ENCODE assay signal across 23 cellular contexts in genomic region chr12:110310754-110311153, GRCh38. TPM values are rescaled to one million over a fixed set of nuclear protein-coding genes. Genes with fewer than 3 reads are reported as not detected.
A peak's percentile ranks its signal among the peaks of the same experiment; 100 is the strongest.
DNase-seq lines count a peak whose midpoint lies in the region; ATAC-seq and TF ChIP-seq lines count a peak whose summit lies in the region.
"Had no signal": no experiment of that assay in that cellular context is flagged by ENCODE, and none has a peak within 500 bp of the region (broad histone marks: within the 10 kb centered on the region; RNA-seq: fewer than 3 reads in every experiment).

No MANE protein-coding gene starts in this region.

- H3K4me1 ChIP-seq in PC-3 (ENCODE audit: insufficient read depth, low read length) (peaks cover 45% of the 10 kb centered on the region), osteoblast (ENCODE audit: insufficient read depth, low read length) (peaks cover 28% of the 10 kb centered on the region), GM23338 (ENCODE audit: insufficient read depth) (no peaks in the 10 kb centered on the region)

- H3F3A ChIP-seq in PC-3 (ENCODE audit: low read length, unreplicated experiment), result no peaks in the 10 kb centered on the region
- peaks cover 6% of the 10 kb centered on the region; the same call in 1 of the 2 replicates for H3F3A ChIP-seq in GM23338 (replicated peaks; ENCODE audit: low read depth)

- H3K27me3 Mint-ChIP-seq in activated CD4-positive, alpha-beta T cell treated with anti-CD3 and anti-CD28 coated beads, Interleukin-2, amount 10 ng/mL, durations not matched to agents 7 days and 5 days, result no peaks in the 10 kb centered on the region
- H3K27me3 Mint-ChIP-seq in GM23338 (ENCODE audit: insufficient read depth, low read depth, poor library complexity), result peaks cover 9% of the 10 kb centered on the region
- H3K27me3 Mint-ChIP-seq: central memory CD8-positive, alpha-beta T cell; progenitor cell of endocrine pancreas had no signal

- H3K4me1 Mint-ChIP-seq in activated CD4-positive, alpha-beta T cell treated with anti-CD3 and anti-CD28 coated beads, Interleukin-2, amount 10 ng/mL, durations not matched to agents 7 days and 5 days, result peaks cover 57% of the 10 kb centered on the region
- H3K4me1 Mint-ChIP-seq in GM23338, result no peaks in the 10 kb centered on the region; the same call in 2 of the 3 replicates

- H3K79me2 ChIP-seq in PC-3 (ENCODE audit: low read length), result peaks cover 99% of the 10 kb centered on the region
- peaks cover 85% of the 10 kb centered on the region for H3K79me2 ChIP-seq in osteoblast (ENCODE audit: insufficient read depth, low read length)
- peaks cover 99% of the 10 kb centered on the region for H3K79me2 ChIP-seq in GM23338 (replicated peaks; ENCODE audit: insufficient read depth)

- POLR2A ChIA-PET in activated CD4-positive, alpha-beta T cell treated with anti-CD3 and anti-CD28 coated beads, Interleukin-2, amount 10 ng/mL, durations not matched to agents 7 days and 5 days (lab: Charles Lee), result no interaction called here
- POLR2A ChIA-PET in PC-3 (lab: Charles Lee; ENCODE audit: unreplicated experiment), result interaction anchor here (0.7 kb wide), 1 partner anchor 207 kb away, joined by 4 read pairs; no protein-coding TSS in a partner anchor

- no peak for ATAC-seq in PC-3
- ATAC-seq in GM23338, result no peak

- intact Hi-C loops in PC-3 (cut with micrococcal nuclease), result no loop called here

- peak overlapping the region; percentile 9 for H3K27ac Mint-ChIP-seq in activated CD4-positive, alpha-beta T cell treated with anti-CD3 and anti-CD28 coated beads, Interleukin-2, amount 10 ng/mL, durations not matched to agents 7 days and 5 days
- no peak overlapping the region for H3K27ac Mint-ChIP-seq in GM23338
- H3K27ac Mint-ChIP-seq: progenitor cell of endocrine pancreas had no signal

- no peak overlapping the region for H3K4me3 ChIP-seq in PC-3 (ENCODE audit: low read length)
- no peak overlapping the region for H3K4me3 ChIP-seq in epithelial cell of esophagus (ENCODE audit: low read length)
- H3K4me3 ChIP-seq in osteoblast (ENCODE audit: insufficient read depth, low read length), result no peak overlapping the region
- no peak overlapping the region for H3K4me3 ChIP-seq in GM23338
- H3K4me3 ChIP-seq: BLaER1 treated with 17β-estradiol and CSF1 and Interleukin-3, amounts not matched to agents 10 nM and 100 nM; skin epidermis had no signal

- CTCF ChIA-PET in activated CD4-positive, alpha-beta T cell treated with anti-CD3 and anti-CD28 coated beads, Interleukin-2, amount 10 ng/mL, durations not matched to agents 7 days and 5 days (lab: Charles Lee), result interaction anchor here (1.1 to 4.3 kb wide), 2 partner anchors 10 to 13 kb away, joined by 3 to 18 read pairs; no protein-coding TSS in a partner anchor
- CTCF ChIA-PET in PC-3 (lab: Charles Lee), result no interaction called here

- no peak for TF ChIP-seq CTCF in PC-3 (conservative IDR thresholded peaks at IDR 0.05; ENCODE audit: low read depth, low read length)
- TF ChIP-seq CTCF in epithelial cell of esophagus (IDR thresholded peaks at IDR 0.05; ENCODE audit: insufficient read depth, low read depth, low read length, missing control alignments), result no peak
- TF ChIP-seq CTCF in osteoblast (IDR thresholded peaks at IDR 0.05; ENCODE audit: extremely low read depth, low read depth, low read length), result no peak
- no peak for TF ChIP-seq CTCF in GM23338 (conservative IDR thresholded peaks at IDR 0.05; ENCODE audit: low read depth in 2 of 2)

- H4K20me1 ChIP-seq in PC-3 (ENCODE audit: low read length) (peaks cover 52% of the 10 kb centered on the region), osteoblast (ENCODE audit: insufficient read depth, low read length) (peaks cover 34% of the 10 kb centered on the region), GM23338 (replicated peaks; ENCODE audit: insufficient read depth) (peaks cover 69% of the 10 kb centered on the region)

- H3K4me2 ChIP-seq in PC-3 (ENCODE audit: low read length) (no peak overlapping the region), osteoblast (ENCODE audit: insufficient read depth, low read length) (no peak overlapping the region), GM23338 (no peak overlapping the region)
- H3K4me2 ChIP-seq: SK-N-SH had no signal

- H3K9me3 ChIP-seq in PC-3 (ENCODE audit: low read length) (no peaks in the 10 kb centered on the region), osteoblast (ENCODE audit: low read depth, low read length) (no peaks in the 10 kb centered on the region)
- H3K9me3 ChIP-seq: BLaER1 treated with 17β-estradiol and CSF1 and Interleukin-3, amounts not matched to agents 10 nM and 100 nM; SK-N-SH had no signal

- peaks cover 61% of the 10 kb centered on the region for H3K36me3 Mint-ChIP-seq in activated CD4-positive, alpha-beta T cell treated with anti-CD3 and anti-CD28 coated beads, Interleukin-2, amount 10 ng/mL, durations not matched to agents 7 days and 5 days (ENCODE audit: low read depth)
- H3K36me3 Mint-ChIP-seq in GM23338 (ENCODE audit: low read depth), result peaks cover 53% of the 10 kb centered on the region

- no peak overlapping the region for H3K4me3 Mint-ChIP-seq in activated CD4-positive, alpha-beta T cell treated with anti-CD3 and anti-CD28 coated beads, Interleukin-2, amount 10 ng/mL, durations not matched to agents 7 days and 5 days
- no peak overlapping the region for H3K4me3 Mint-ChIP-seq in GM23338
- H3K4me3 Mint-ChIP-seq: central memory CD8-positive, alpha-beta T cell had no signal

- TSS peak; percentile 13 for BruUV-seq in PC-3 (replicated peaks; lab: Mats Ljungman, UMichigan)

- no peak overlapping the region for H3K9ac ChIP-seq in PC-3 (ENCODE audit: low read length)
- H3K9ac ChIP-seq: BLaER1 treated with 17β-estradiol and CSF1 and Interleukin-3, amounts not matched to agents 10 nM and 100 nM; SK-N-SH had no signal

- no peak for DNase-seq in activated CD4-positive, alpha-beta T cell treated with anti-CD3 and anti-CD28 coated beads, Interleukin-2, amount 10 ng/mL, durations not matched to agents 7 days and 5 days
- DNase-seq in activated CD4-positive, alpha-beta T cell treated with anti-CD3 and anti-CD28 coated beads, Interleukin-2, amount 50 U/mL, for 48 hours, result no peak
- DNase-seq in PC-3, result no peak
- DNase-seq in epithelial cell of esophagus (ENCODE audit: low read depth), result peak; percentile 41
- no peak for DNase-seq in osteoblast (ENCODE audit: insufficient read length, low spot score, missing footprints)
- DNase-seq in GM23338 (ENCODE audit: low spot score), result no peak
- DNase-seq in stimulated activated CD4-positive, alpha-beta T cell treated with anti-CD3 and anti-CD28 coated beads, Interleukin-4, amount 100 ng/mL, for 1 hour, result no peak
- no peak for DNase-seq in NCI-H2227 (lab: John Stamatoyannopoulos, UW; ENCODE audit: unreplicated experiment)
- DNase-seq: 8988T; activated T-cell treated with anti-CD3 and anti-CD28 coated beads, Interleukin-2, amount 50 U/mL, for 1 hour; effector CD8-positive, alpha-beta T cell; GF-D8; KG1; NCI-H1092; NCI-H2081 treated with DMSO at 0.1 percent for 48 hours; NCI-H748 treated with DMSO at 0.1 percent for 48 hours; SK-N-SH; stimulated activated CD4-positive, alpha-beta T cell treated with anti-CD3 and anti-CD28 coated beads, Interleukin-4, amount 100 ng/mL, for 4 hours; substantia nigra had no signal

- H3K27ac ChIP-seq in PC-3 (ENCODE audit: low read length), result no peak overlapping the region
- peak overlapping the region; percentile 55 for H3K27ac ChIP-seq in osteoblast (ENCODE audit: low read depth, low read length)
- no peak overlapping the region; the same call in 1 of the 2 replicates for H3K27ac ChIP-seq in GM23338 (ENCODE audit: low read depth)

- H3K27me3 ChIP-seq in PC-3 (ENCODE audit: low read length) (no peaks in the 10 kb centered on the region), osteoblast (ENCODE audit: insufficient read depth, low read length) (no peaks in the 10 kb centered on the region), GM23338 (ENCODE audit: insufficient read depth) (no peaks in the 10 kb centered on the region)
- H3K27me3 ChIP-seq: BLaER1 treated with 17β-estradiol and CSF1 and Interleukin-3, amounts not matched to agents 10 nM and 100 nM had no signal

- H2AFZ ChIP-seq in PC-3 (ENCODE audit: low read length) (no peak overlapping the region), osteoblast (ENCODE audit: low read length) (no peak overlapping the region), GM23338 (no peak overlapping the region)

- H3K9me2 ChIP-seq in PC-3 (replicated peaks; ENCODE audit: low read length) (no peaks in the 10 kb centered on the region), GM23338 (ENCODE audit: insufficient read depth) (no peaks in the 10 kb centered on the region)
- H3K9me2 ChIP-seq: SK-N-SH had no signal

- H3K36me3 ChIP-seq in PC-3 (ENCODE audit: low read depth, low read length) (peaks cover 55% of the 10 kb centered on the region), osteoblast (ENCODE audit: insufficient read depth, low read length) (peaks cover 29% of the 10 kb centered on the region), GM23338 (ENCODE audit: insufficient read depth) (peaks cover 3% of the 10 kb centered on the region; the same call in 1 of the 2 replicates)

- no peaks in the 10 kb centered on the region for H3K9me3 Mint-ChIP-seq in activated CD4-positive, alpha-beta T cell treated with anti-CD3 and anti-CD28 coated beads, Interleukin-2, amount 10 ng/mL, durations not matched to agents 7 days and 5 days
- H3K9me3 Mint-ChIP-seq in GM23338, result no peaks in the 10 kb centered on the region
- H3K9me3 Mint-ChIP-seq: central memory CD8-positive, alpha-beta T cell had no signal

TF ChIP-seq in GM23338, 12 proteins besides CTCF, POLR2A, EP300 and RAD21 (continues in another document):
- TF ChIP-seq JUNB (IDR thresholded peaks at IDR 0.05; ENCODE audit: unreplicated experiment), result no peak
- TF ChIP-seq EZH2phosphoT487 (IDR thresholded peaks at IDR 0.05; ENCODE audit: unreplicated experiment), result no peak
- TF ChIP-seq, protein P1, sequence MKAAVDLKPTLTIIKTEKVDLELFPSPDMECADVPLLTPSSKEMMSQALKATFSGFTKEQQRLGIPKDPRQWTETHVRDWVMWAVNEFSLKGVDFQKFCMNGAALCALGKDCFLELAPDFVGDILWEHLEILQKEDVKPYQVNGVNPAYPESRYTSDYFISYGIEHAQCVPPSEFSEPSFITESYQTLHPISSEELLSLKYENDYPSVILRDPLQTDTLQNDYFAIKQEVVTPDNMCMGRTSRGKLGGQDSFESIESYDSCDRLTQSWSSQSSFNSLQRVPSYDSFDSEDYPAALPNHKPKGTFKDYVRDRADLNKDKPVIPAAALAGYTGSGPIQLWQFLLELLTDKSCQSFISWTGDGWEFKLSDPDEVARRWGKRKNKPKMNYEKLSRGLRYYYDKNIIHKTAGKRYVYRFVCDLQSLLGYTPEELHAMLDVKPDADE (IDR thresholded peaks at IDR 0.05), result no peak
- TF ChIP-seq EZH2 (IDR thresholded peaks at IDR 0.05; ENCODE audit: low read depth, unreplicated experiment), result no peak
- no peak for TF ChIP-seq CREB1 (CRISPR knock-in tag; IDR thresholded peaks at IDR 0.05; ENCODE audit: low read depth)
- TF ChIP-seq ZNF331 (CRISPR knock-in tag; IDR thresholded peaks at IDR 0.05; ENCODE audit: low read depth), result no peak

RNA-seq across cellular contexts. Expression of gene ATP2A2, which starts 29.7 kb away (rescaled TPM):
- total RNA-seq in activated CD4-positive, alpha-beta T cell treated with anti-CD3 and anti-CD28 coated beads, Interleukin-2, amount 10 ng/mL, durations not matched to agents 7 days and 5 days, result 100 to 1,000 TPM; 126 to 131 TPM
- total RNA-seq in PC-3 (2014; rRNA removed), result 174 and 211 TPM in 2 replicates
- total RNA-seq in osteoblast, result 105 and 107 TPM in 2 replicates
- 201 and 225 TPM in 2 replicates for total RNA-seq in GM23338 (2014; rRNA removed; shearing (Covaris generic))
- 44.2 and 47.2 TPM in 2 replicates for polyA plus RNA-seq in GM23338 (2016; fragmentation: Nextera tagmentation; extraction: Ambion mirVana)
